ENCODE assay signal across 31 cellular contexts in the genomic region with DNA sequence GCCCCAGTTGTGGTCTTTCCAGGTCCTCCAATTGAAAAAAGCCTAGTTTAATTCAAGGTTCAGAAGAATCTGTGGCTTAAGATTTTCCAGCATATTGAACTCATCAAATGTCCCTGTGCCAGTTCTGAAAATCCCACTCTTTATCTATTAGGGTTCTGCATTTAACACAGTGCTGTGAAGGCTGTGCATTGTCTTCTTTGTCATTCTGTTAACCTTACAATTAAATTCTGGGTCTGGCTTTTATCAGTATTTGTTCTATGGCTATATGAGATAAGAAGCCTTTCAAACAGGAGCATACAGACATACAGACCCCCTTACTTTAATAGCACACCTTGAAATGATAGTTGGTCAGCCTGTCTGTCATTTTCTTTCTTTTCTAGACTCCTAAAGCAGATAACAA.
"Had no signal": no experiment of that assay in that cellular context is flagged by ENCODE, and none has a peak within 500 bp of the region (broad histone marks: within the 10 kb centered on the region; RNA-seq: fewer than 3 reads in every experiment).

No MANE protein-coding gene starts in this region.

- H3K27me3 ChIP-seq: adrenal gland, body of pancreas, cardiac muscle cell had no signal

- H3K4me3 ChIP-seq: adrenal gland, body of pancreas, cardiac muscle cell had no signal

- H3K36me3 ChIP-seq: adrenal gland, cardiac muscle cell had no signal

- DNase-seq: activated B cell treated with CpG ODN at 0.5 μM for 24 hours; activated CD4-positive, alpha-beta memory T cell treated with anti-CD3 and anti-CD28 coated beads for 36 hours; activated CD4-positive, alpha-beta T cell treated with anti-CD3 and anti-CD28 coated beads for 4 hours; activated CD4-positive, alpha-beta T cell treated with anti-CD3 and anti-CD28 coated beads, Interleukin-2, amount 10 ng/mL, durations not matched to agents 24 days and 14 days; activated CD4-positive, alpha-beta T cell treated with anti-CD3 and anti-CD28 coated beads, Interleukin-2, amount 50 U/mL, for 1 hour; activated CD4-positive, alpha-beta T cell treated with anti-CD3 and anti-CD28 coated beads, Interleukin-2, amount 50 U/mL, for 4 hours; activated CD4-positive, CD25-positive, alpha-beta regulatory T cell treated with anti-CD3 and anti-CD28 coated beads, Interleukin-2, amount 50 U/mL, for 72 hours; activated CD8-positive, alpha-beta memory T cell treated with anti-CD3 and anti-CD28 coated beads, Interleukin-2, amount 50 U/mL, for 4 hours; activated CD8-positive, alpha-beta T cell treated with anti-CD3 and anti-CD28 coated beads for 36 hours; activated effector memory CD4-positive, alpha-beta T cell treated with anti-CD3 and anti-CD28 coated beads, Interleukin-2, amount 50 U/mL, for 16 hours; activated gamma-delta T cell treated with Interleukin-2 at 50 U/mL for 16 hours; activated naive CD4-positive, alpha-beta T cell; activated naive CD4-positive, alpha-beta T cell treated with anti-CD3 and anti-CD28 coated beads for 36 hours; activated naive CD4-positive, alpha-beta T cell treated with anti-CD3 and anti-CD28 coated beads, Interleukin-2, amount 50 U/mL, for 16 hours; activated naive CD8-positive, alpha-beta T cell treated with anti-CD3 and anti-CD28 coated beads for 36 hours; activated T-cell treated with anti-CD3 and anti-CD28 coated beads for 4 hours; activated T-cell treated with anti-CD3 and anti-CD28 coated beads, Interleukin-2, amount 50 U/mL, for 1 hour; activated T-cell treated with anti-CD3 and anti-CD28 coated beads, Interleukin-2, amount 50 U/mL, for 4 hours; activated T-cell treated with anti-CD3 and anti-CD28 coated beads, Interleukin-2, amount 50 U/mL, for 72 hours; adrenal gland; amniotic stem cell; aorta; body of pancreas; caudate nucleus; cerebellar nuclear complex; T-helper 2 cell; T-helper 9 cell had no signal

- H3K27ac ChIP-seq: adrenal gland, body of pancreas, cardiac muscle cell, VCaP had no signal

- ATAC-seq: activated CD8-positive, alpha-beta T cell treated with anti-CD3 and anti-CD28 coated beads for 36 hours; activated naive CD4-positive, alpha-beta T cell treated with anti-CD3 and anti-CD28 coated beads, Interleukin-2, amount 50 U/mL, for 72 hours; activated T-cell treated with anti-CD3 and anti-CD28 coated beads, Interleukin-2, amount 50 U/mL, for 4 hours; activated T-cell treated with anti-CD3 and anti-CD28 coated beads, Interleukin-2, amount 50 U/mL, for 72 hours; activated T-helper 17 cell treated with anti-CD3 and anti-CD28 coated beads, Interleukin-2, amount 50 U/mL, for 72 hours; body of pancreas had no signal
